ENCODE assay signal across 17 cellular contexts in the genomic region with DNA sequence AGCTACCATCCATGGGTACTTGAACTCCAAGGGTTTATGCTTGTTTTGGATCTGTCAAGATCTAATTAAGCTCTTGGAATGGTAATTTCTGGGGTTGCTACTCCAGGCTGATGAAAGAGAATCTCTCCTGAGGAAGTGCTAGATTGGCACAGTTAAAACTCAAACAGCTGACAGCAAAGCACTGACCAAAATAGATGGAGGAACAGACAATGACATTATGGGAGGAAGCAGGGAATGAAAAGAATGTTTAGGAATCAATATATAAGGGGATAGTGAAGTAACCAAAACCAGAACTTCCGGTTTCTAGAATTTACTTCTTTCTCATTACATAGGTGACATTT. TPM values are rescaled to one million over a fixed set of nuclear protein-coding genes. Genes with fewer than 3 reads are reported as not detected.
DNase-seq lines count a peak whose midpoint lies in the region; ATAC-seq and TF ChIP-seq lines count a peak whose summit lies in the region.
"Had no signal": no experiment of that assay in that cellular context is flagged by ENCODE, and none has a peak within 500 bp of the region (broad histone marks: within the 10 kb centered on the region; RNA-seq: fewer than 3 reads in every experiment).

No MANE protein-coding gene starts in this region.

- no peaks in the 10 kb centered on the region for H3K27me3 Mint-ChIP-seq in nephron progenitor cell (ENCODE audit: low read depth, poor library complexity)
- H3K27me3 Mint-ChIP-seq: naive thymus-derived CD4-positive, alpha-beta T cell had no signal

- peaks cover 82% of the 10 kb centered on the region for H3K36me3 Mint-ChIP-seq in nephron progenitor cell (ENCODE audit: low read depth)

- peaks cover 39% of the 10 kb centered on the region for H3K36me3 ChIP-seq in HUES48 (ENCODE audit: control insufficient read depth, insufficient read depth, low read length)
- peaks cover 3 to 15% of the 10 kb centered on the region in 2 donors for H3K36me3 ChIP-seq in ascending aorta

- H3K27ac ChIP-seq in HUES48 (ENCODE audit: low read depth, low read length): peak overlapping the region; percentile 76
- H3K27ac ChIP-seq in ascending aorta: peak overlapping the region; percentile 3 to 19
- H3K27ac ChIP-seq: adrenal gland, left lung, vagina had no signal

- no peak for TF ChIP-seq CTCF in ascending aorta (IDR thresholded peaks at IDR 0.05)
- no peak for TF ChIP-seq CTCF in nephron progenitor cell (IDR thresholded peaks at IDR 0.05)

- H3K4me1 Mint-ChIP-seq in nephron progenitor cell: peaks cover 13% of the 10 kb centered on the region

- H3K9ac ChIP-seq in HUES48 (ENCODE audit: low read depth, low read length): no peak overlapping the region

- H3K4me3 Mint-ChIP-seq in nephron progenitor cell: no peak overlapping the region
- H3K4me3 Mint-ChIP-seq: CD14-positive monocyte had no signal

- H3K4me3 ChIP-seq in HUES48 (ENCODE audit: low read depth, low read length): peak overlapping the region; percentile 9; the same call in 1 of the 2 replicates
- H3K4me3 ChIP-seq in ascending aorta: no peak overlapping the region
- H3K4me3 ChIP-seq: adrenal gland, K562, left lung, vagina had no signal

- H3K4me1 ChIP-seq in HUES48 (ENCODE audit: control insufficient read depth, insufficient read depth, low read length) (peaks cover 34% of the 10 kb centered on the region), ascending aorta (peaks cover 3 to 36% of the 10 kb centered on the region in 2 donors)

- H3K27ac Mint-ChIP-seq in nephron progenitor cell: peak overlapping the region; percentile 2
- H3K27ac Mint-ChIP-seq: CD14-positive monocyte had no signal

- intact Hi-C loops in ascending aorta (cut with DNase I): loop anchor here (10.0 kb wide), 1 partner anchor 102 kb away; no protein-coding TSS in a partner anchor

- peak; percentile 11 for DNase-seq in SIG-M5 treated with dmso at 0.1 percent for 504 hours (lab: John Stamatoyannopoulos, UW; ENCODE audit: unreplicated experiment)
- no peak for DNase-seq in SIG-M5 (lab: John Stamatoyannopoulos, UW)
- no peak for DNase-seq in ascending aorta (ENCODE audit: low spot score in 2 of 2)
- no peak for DNase-seq in nephron progenitor cell
- DNase-seq in SW480 (ENCODE audit: low spot score): no peak
- DNase-seq: activated CD4-positive, alpha-beta T cell treated with anti-CD3 and anti-CD28 coated beads for 4 hours; adrenal gland; left lung; naive thymus-derived CD4-positive, alpha-beta T cell; NCI-H1417; T1000 had no signal

- peaks cover 9% of the 10 kb centered on the region for H3K9me3 Mint-ChIP-seq in nephron progenitor cell

- H3K9me3 ChIP-seq in HUES48 (ENCODE audit: control insufficient read depth, insufficient read depth, low read length) (no peaks in the 10 kb centered on the region), ascending aorta (no peaks in the 10 kb centered on the region)
- H3K9me3 ChIP-seq: left lung, vagina had no signal

- no peaks in the 10 kb centered on the region for H3K27me3 ChIP-seq in HUES48 (ENCODE audit: control insufficient read depth, insufficient read depth, low read length)
- no peaks in the 10 kb centered on the region for H3K27me3 ChIP-seq in ascending aorta
- H3K27me3 ChIP-seq: adrenal gland, left lung, vagina had no signal

- ATAC-seq in HG02852 (IDR thresholded peaks at IDR 0.05; ENCODE audit: unreplicated experiment) (no peak), HG03521 (IDR thresholded peaks at IDR 0.05; ENCODE audit: unreplicated experiment) (no peak)
- ATAC-seq: left lung; naive thymus-derived CD4-positive, alpha-beta T cell had no signal

RNA-seq across cellular contexts. Expression of a gene that starts 6.3 kb away (rescaled TPM):
- 13.0 TPM for total RNA-seq in ascending aorta
